In genomic region chr2:25473131-25473530, GRCh38 we compare ENCODE assay signal across 20 cellular contexts.
DNase-seq lines count a peak whose midpoint lies in the region; ATAC-seq, FAIRE-seq and TF ChIP-seq lines count a peak whose summit lies in the region.
"Had no signal": no experiment of that assay in that cellular context is flagged by ENCODE, and none has a peak within 500 bp of the region (broad histone marks: within the 10 kb centered on the region; RNA-seq: fewer than 3 reads in every experiment).

No MANE protein-coding gene starts in this region.

- FAIRE-seq in HepG2 (lab: Jason Lieb, UNC), result no peak
- FAIRE-seq: A204.1, GM12891 had no signal

- POLR2A ChIA-PET in HepG2 (lab: Yijun Ruan, JAX), result no interaction called here

- H3K4me3 ChIP-seq in HepG2 (replicated peaks in 1 of 3; ENCODE audit: insufficient read depth in 1 of 3, low read depth in 2 of 3, low read length in 3 of 3) (no peak overlapping the region), right lobe of liver (no peak overlapping the region), fibroblast of the aortic adventitia (ENCODE audit: low read depth, low read length) (no peak overlapping the region), mesenchymal stem cell (ENCODE audit: insufficient read depth in 1 of 2, low read depth in 1 of 2, low read length in 2 of 2) (no peak overlapping the region), upper lobe of right lung (no peak overlapping the region)
- H3K4me3 ChIP-seq: GM23338 had no signal

- TF ChIP-seq EP300 in HepG2 (IDR thresholded peaks at IDR 0.05; ENCODE audit: low read depth in 2 of 2, low read length in 2 of 2) (no peak), HepG2 (CRISPR knock-in tag; IDR thresholded peaks at IDR 0.05; ENCODE audit: borderline replicate concordance) (no peak)

- TF ChIP-seq CTCF in HepG2 (CRISPR knock-in tag; IDR thresholded peaks at IDR 0.05), result no peak
- no peak for TF ChIP-seq CTCF in right lobe of liver (IDR thresholded peaks at IDR 0.05)
- no peak for TF ChIP-seq CTCF in fibroblast of the aortic adventitia (IDR thresholded peaks at IDR 0.05; ENCODE audit: insufficient read depth, low read length)
- no peak for TF ChIP-seq CTCF in upper lobe of right lung (IDR thresholded peaks at IDR 0.05)

- H3K4me1 ChIP-seq in HepG2 (ENCODE audit: insufficient read depth, low read length), result no peaks in the 10 kb centered on the region
- no peaks in the 10 kb centered on the region for H3K4me1 ChIP-seq in right lobe of liver
- H3K4me1 ChIP-seq in mesenchymal stem cell (ENCODE audit: control insufficient read depth, insufficient read depth, low read depth, low read length), result peaks cover 2% of the 10 kb centered on the region
- H3K4me1 ChIP-seq in upper lobe of right lung, result no peaks in the 10 kb centered on the region

- no peak overlapping the region for H2BK120ac ChIP-seq in mesenchymal stem cell (ENCODE audit: low read depth, low read length)

- no peaks in the 10 kb centered on the region for H3K79me2 ChIP-seq in HepG2 (ENCODE audit: insufficient read depth, low read length)

- no peaks in the 10 kb centered on the region for H3K4me1 Mint-ChIP-seq in effector memory CD8-positive, alpha-beta T cell (ENCODE audit: low read depth in 2 of 2)
- H3K4me1 Mint-ChIP-seq: CD4-positive, alpha-beta memory T cell; GM23338 had no signal

- no peaks in the 10 kb centered on the region for H3K9me3 ChIP-seq in HepG2 (ENCODE audit: low read length)
- no peaks in the 10 kb centered on the region for H3K9me3 ChIP-seq in right lobe of liver
- peaks cover 14% of the 10 kb centered on the region for H3K9me3 ChIP-seq in mesenchymal stem cell (ENCODE audit: control insufficient read depth, low read length)
- no peaks in the 10 kb centered on the region for H3K9me3 ChIP-seq in upper lobe of right lung

- TF ChIP-seq RAD21 in HepG2 (CRISPR knock-in tag; IDR thresholded peaks at IDR 0.05), result no peak

- ATAC-seq in HepG2, result no peak
- ATAC-seq in right lobe of liver, result no peak
- peak; percentile 81 for ATAC-seq in upper lobe of right lung
- no peak for ATAC-seq in effector memory CD8-positive, alpha-beta T cell (replicated peaks)
- ATAC-seq: GM23338 had no signal

- H2AFZ ChIP-seq in HepG2 (ENCODE audit: low read length) (no peak overlapping the region), mesenchymal stem cell (ENCODE audit: low read depth, low read length) (no peak overlapping the region)
- H2AFZ ChIP-seq: GM23338 had no signal

- H4K20me1 ChIP-seq in HepG2 (ENCODE audit: insufficient read depth, low read length), result no peaks in the 10 kb centered on the region

- H2AK5ac ChIP-seq in mesenchymal stem cell (ENCODE audit: low read length, severe bottlenecking), result no peak overlapping the region

- CTCF ChIA-PET in HepG2 (lab: Yijun Ruan, JAX; ENCODE audit: low intra/inter-chr PET ratio, low total read pairs), result no interaction called here

- no peak overlapping the region for H3K23ac ChIP-seq in mesenchymal stem cell (ENCODE audit: low read length in 2 of 2)

- in situ Hi-C loops in HepG2 (cut with HindIII; ENCODE audit: extremely low pct_ligation_motif_present, low pct_unique_long_range_greater_than_20kb), result no loop called here

- no peak overlapping the region for H2BK12ac ChIP-seq in mesenchymal stem cell (ENCODE audit: low read length in 2 of 2)

- H3K36me3 Mint-ChIP-seq in effector memory CD8-positive, alpha-beta T cell (ENCODE audit: insufficient read depth), result peaks cover 7% of the 10 kb centered on the region

- H4K8ac ChIP-seq in mesenchymal stem cell (ENCODE audit: low read length), result no peak overlapping the region

- H3K14ac ChIP-seq in mesenchymal stem cell (ENCODE audit: low read length in 2 of 2), result no peak overlapping the region

- no peak for TF ChIP-seq POLR2A in HepG2 (IDR thresholded peaks at IDR 0.05; ENCODE audit: insufficient read depth in 1 of 2, low read depth in 2 of 2, low read length in 2 of 2)
- TF ChIP-seq POLR2A in right lobe of liver (IDR thresholded peaks at IDR 0.05), result no peak

- 9% methylated on average over 1 of the region's 1 CpG for WGBS in HepG2 (ENCODE audit: low lambda C conversion rate)
- 62% methylated on average over 1 of the region's 1 CpG for WGBS in right lobe of liver (ENCODE audit: insufficient coverage, low coverage, low lambda C conversion rate, missing lambda C conversion rate)
- 79% methylated on average over 1 of the region's 1 CpG for WGBS in mesenchymal stem cell

- H2BK15ac ChIP-seq in mesenchymal stem cell (ENCODE audit: low read depth, poor library complexity, severe bottlenecking), result no peak overlapping the region

- H3K36me3 ChIP-seq in HepG2 (replicated peaks in 1 of 2; ENCODE audit: control insufficient read depth in 1 of 2, insufficient read depth in 2 of 2, low read length in 2 of 2) (no peaks in the 10 kb centered on the region), right lobe of liver (no peaks in the 10 kb centered on the region), mesenchymal stem cell (ENCODE audit: control insufficient read depth in 1 of 2, insufficient read depth in 2 of 2, low read depth in 1 of 2, low read length in 2 of 2) (no peaks in the 10 kb centered on the region), upper lobe of right lung (no peaks in the 10 kb centered on the region)

- no peaks in the 10 kb centered on the region for H3K27me3 Mint-ChIP-seq in effector memory CD8-positive, alpha-beta T cell
- H3K27me3 Mint-ChIP-seq: CD4-positive, alpha-beta memory T cell had no signal

- no peak for DNase-seq in HepG2 (ENCODE audit: low spot score)
- no peak for DNase-seq in right lobe of liver
- peak; percentile 52 for DNase-seq in fibroblast of the aortic adventitia (ENCODE audit: low read depth)
- DNase-seq in mesenchymal stem cell, result peak; percentile 8
- DNase-seq in upper lobe of right lung, result no peak
- no peak for DNase-seq in caudate nucleus (lab: John Stamatoyannopoulos, UW)
- no peak for DNase-seq in effector memory CD8-positive, alpha-beta T cell
- DNase-seq in 8988T, result no peak
- DNase-seq: CD4-positive, alpha-beta memory T cell; HCEC 1CT; MM.1S; NCI-H1092; NCI-H146; NCI-H2029 treated with DMSO at 0.1 percent for 48 hours; NCI-H2171 treated with DMSO at 0.1 percent for 48 hours; NCI-H510A; NCI-H82 had no signal

- H3K27ac Mint-ChIP-seq in effector memory CD8-positive, alpha-beta T cell, result no peak overlapping the region
- H3K27ac Mint-ChIP-seq: GM23338 had no signal

- H3K9ac ChIP-seq in HepG2 (ENCODE audit: insufficient read depth, low read depth, low read length), result no peak overlapping the region
- no peak overlapping the region for H3K9ac ChIP-seq in mesenchymal stem cell (ENCODE audit: low read length)

- H3K9me3 Mint-ChIP-seq in effector memory CD8-positive, alpha-beta T cell, result peaks cover 0 to 1% of the 10 kb centered on the region in 2 donors

- intact Hi-C loops in HepG2 (cut with micrococcal nuclease; ENCODE audit: unreplicated experiment) (no loop called here), right lobe of liver (cut with DNase I) (no loop called here), upper lobe of right lung (cut with DNase I) (no loop called here)

- no peak overlapping the region for H3K18ac ChIP-seq in mesenchymal stem cell (ENCODE audit: low read depth in 1 of 2, low read length in 2 of 2)

- H4K91ac ChIP-seq in mesenchymal stem cell (ENCODE audit: low read length), result no peak overlapping the region

- H3K4me3 Mint-ChIP-seq in effector memory CD8-positive, alpha-beta T cell, result no peak overlapping the region
- H3K4me3 Mint-ChIP-seq: CD4-positive, alpha-beta memory T cell; GM23338 had no signal

- no peak overlapping the region for H2BK5ac ChIP-seq in mesenchymal stem cell (ENCODE audit: low read depth, low read length, poor library complexity, severe bottlenecking)

- BruUV-seq in HepG2 (replicated peaks; lab: Mats Ljungman, UMichigan), result no TSS peak

- H3K27ac ChIP-seq in HepG2 (ENCODE audit: extremely low read length, insufficient read depth, low read length), result no peak overlapping the region
- no peak overlapping the region for H3K27ac ChIP-seq in right lobe of liver
- H3K27ac ChIP-seq in mesenchymal stem cell (ENCODE audit: low read length, poor library complexity, severe bottlenecking), result peak overlapping the region; percentile 90
- no peak overlapping the region for H3K27ac ChIP-seq in upper lobe of right lung
- no peak overlapping the region for H3K27ac ChIP-seq in caudate nucleus (ENCODE audit: low read depth, low read length)

- H3K4me2 ChIP-seq in HepG2 (ENCODE audit: low read depth, low read length), result no peak overlapping the region
- H3K4me2 ChIP-seq in mesenchymal stem cell (ENCODE audit: low read length, poor library complexity, severe bottlenecking), result no peak overlapping the region
- H3K4me2 ChIP-seq: GM23338 had no signal

- H3K79me1 ChIP-seq in mesenchymal stem cell (replicated peaks; ENCODE audit: low read length, poor library complexity, severe bottlenecking), result no peaks in the 10 kb centered on the region

- H3K4ac ChIP-seq in mesenchymal stem cell (ENCODE audit: low read depth in 1 of 2, low read length in 2 of 2), result no peak overlapping the region

- H3K27me3 ChIP-seq in HepG2 (ENCODE audit: control insufficient read depth in 1 of 2, insufficient read depth in 2 of 2, low read length in 2 of 2) (no peaks in the 10 kb centered on the region), right lobe of liver (no peaks in the 10 kb centered on the region), mesenchymal stem cell (ENCODE audit: control insufficient read depth in 1 of 2, insufficient read depth in 1 of 2, low read length in 2 of 2) (no peaks in the 10 kb centered on the region), upper lobe of right lung (no peaks in the 10 kb centered on the region)

TF ChIP-seq in HepG2, 621 proteins besides CTCF, POLR2A, EP300 and RAD21 (continues in another document):
- no peak for TF ChIP-seq ZNF616 (CRISPR knock-in tag; IDR thresholded peaks at IDR 0.05; ENCODE audit: low read depth)
- no peak for TF ChIP-seq ZNF749 (CRISPR knock-in tag; IDR thresholded peaks at IDR 0.05; ENCODE audit: borderline replicate concordance)
- TF ChIP-seq KLF9 (CRISPR knock-in tag; IDR thresholded peaks at IDR 0.05; ENCODE audit: low read depth), result no peak
- TF ChIP-seq, protein P1, sequence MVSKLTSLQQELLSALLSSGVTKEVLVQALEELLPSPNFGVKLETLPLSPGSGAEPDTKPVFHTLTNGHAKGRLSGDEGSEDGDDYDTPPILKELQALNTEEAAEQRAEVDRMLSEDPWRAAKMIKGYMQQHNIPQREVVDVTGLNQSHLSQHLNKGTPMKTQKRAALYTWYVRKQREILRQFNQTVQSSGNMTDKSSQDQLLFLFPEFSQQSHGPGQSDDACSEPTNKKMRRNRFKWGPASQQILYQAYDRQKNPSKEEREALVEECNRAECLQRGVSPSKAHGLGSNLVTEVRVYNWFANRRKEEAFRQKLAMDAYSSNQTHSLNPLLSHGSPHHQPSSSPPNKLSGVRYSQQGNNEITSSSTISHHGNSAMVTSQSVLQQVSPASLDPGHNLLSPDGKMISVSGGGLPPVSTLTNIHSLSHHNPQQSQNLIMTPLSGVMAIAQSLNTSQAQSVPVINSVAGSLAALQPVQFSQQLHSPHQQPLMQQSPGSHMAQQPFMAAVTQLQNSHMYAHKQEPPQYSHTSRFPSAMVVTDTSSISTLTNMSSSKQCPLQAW (CRISPR knock-in tag; IDR thresholded peaks at IDR 0.05), result no peak

Comparison
In these comparisons a context has a peak if more than half of its experiments do, and no peak if none do; other contexts are left out.
1. DNase-seq: peak in fibroblast of the aortic adventitia (single experiment) and mesenchymal stem cell (single experiment); none in HepG2 (single experiment), right lobe of liver (0 of 3), upper lobe of right lung (single experiment), caudate nucleus (0 of 61), effector memory CD8-positive, alpha-beta T cell (0 of 3) and 8988T (single experiment).